8 cellular contexts compared by ENCODE assay signal in genomic region chr2:74472086-74472944, GRCh38. TPM values are rescaled to one million over a fixed set of nuclear protein-coding genes. Genes with fewer than 3 reads are reported as not detected.
DNase-seq lines count a peak whose midpoint lies in the region; ATAC-seq and TF ChIP-seq lines count a peak whose summit lies in the region.

MRPL53 (minus strand) TSS chr2:74472680; CDS start chr2:74472660, 20 bp downstream.

- TF ChIP-seq CTCF in A673 (conservative IDR thresholded peaks at IDR 0.05; ENCODE audit: low read depth, low read length) (no peak), WI38 (IDR thresholded peaks at IDR 0.05; ENCODE audit: low read depth, low read length) (no peak), mammary epithelial cell (conservative IDR thresholded peaks at IDR 0.05 in 1 of 2, IDR thresholded peaks at IDR 0.05 in 1 of 2; ENCODE audit: extremely low read depth in 1 of 2, insufficient read depth in 1 of 2, low read depth in 1 of 2, low read length in 2 of 2) (no peak), smooth muscle cell (IDR thresholded peaks at IDR 0.05; ENCODE audit: borderline replicate concordance, insufficient read depth, poor library complexity, severe bottlenecking) (no peak)

- 2% methylated on average over 39 of the region's 66 CpGs for WGBS in mammary epithelial cell (ENCODE audit: low coverage, missing lambda C conversion rate)
- 2% methylated on average over 65 of the region's 66 CpGs for WGBS in smooth muscle cell (ENCODE audit: low lambda C conversion rate)

- H3K79me2 ChIP-seq in mammary epithelial cell (ENCODE audit: insufficient read depth, low read length) (peaks cover 2% of the 10 kb centered on the region), smooth muscle cell (ENCODE audit: low read depth) (peaks cover 2% of the 10 kb centered on the region)

- intact Hi-C loops in A673 (cut with micrococcal nuclease; ENCODE audit: unreplicated experiment): no loop called here
- intact Hi-C loops in mammary epithelial cell (cut with micrococcal nuclease): loop anchor here (1.0 kb wide), 2 partner anchors 10 to 18 kb away; partner anchors contain the start of gene CCDC142

- POLR2A ChIA-PET in A673 (lab: Charles Lee; ENCODE audit: low non-redundant PET): no interaction called here

- peak; percentile 96 for DNase-seq in A673 (ENCODE audit: low spot score)
- peak; percentile 97 for DNase-seq in NCI-H2227 (lab: John Stamatoyannopoulos, UW; ENCODE audit: unreplicated experiment)
- DNase-seq in mammary epithelial cell: peak; percentile 89
- peak; percentile 80 for DNase-seq in iPS-NIHi7 (ENCODE audit: extremely low spot score)
- DNase-seq in smooth muscle cell (lab: John Stamatoyannopoulos, UW; ENCODE audit: unreplicated experiment): peak; percentile 63

- ATAC-seq in GM18861 (IDR thresholded peaks at IDR 0.05; ENCODE audit: unreplicated experiment) (peak; percentile 74), HG03095 (IDR thresholded peaks at IDR 0.05; ENCODE audit: unreplicated experiment) (peak; percentile 75)

- H3K9me3 ChIP-seq in A673 (ENCODE audit: low read depth, low read length, poor library complexity, severe bottlenecking) (no peaks in the 10 kb centered on the region), mammary epithelial cell (replicated peaks; ENCODE audit: insufficient read depth, low read length) (no peaks in the 10 kb centered on the region), smooth muscle cell (replicated peaks; ENCODE audit: low read depth) (no peaks in the 10 kb centered on the region)

- dilution Hi-C loops in mammary epithelial cell (cut with HindIII; ENCODE audit: low sequenced_read_pairs): loop anchor here (5.0 kb wide), 1 partner anchor 105 kb away; no protein-coding TSS in a partner anchor

- peak within 1 kb of the TSS; percentile 74 for H3K9ac ChIP-seq in mammary epithelial cell (ENCODE audit: insufficient read depth, low read length)
- peak within 1 kb of the TSS; percentile 70 for H3K9ac ChIP-seq in smooth muscle cell (ENCODE audit: low read depth)

- H3K27me3 ChIP-seq in A673 (replicated peaks; ENCODE audit: insufficient read depth, low read depth, low read length, poor library complexity) (no peaks in the 10 kb centered on the region), mammary epithelial cell (ENCODE audit: insufficient read depth, low read length) (no peaks in the 10 kb centered on the region), smooth muscle cell (ENCODE audit: low read depth) (no peaks in the 10 kb centered on the region)

- H3K4me3 ChIP-seq in A673 (ENCODE audit: low read depth, low read length, poor library complexity, severe bottlenecking): peak within 1 kb of the TSS; percentile 59
- peak within 1 kb of the TSS; percentile 74 for H3K4me3 ChIP-seq in WI38 (ENCODE audit: low read depth, low read length)
- peak within 1 kb of the TSS; percentile 52 to 79 (median 67) for H3K4me3 ChIP-seq in mammary epithelial cell (replicated peaks in 1 of 3; ENCODE audit: insufficient read depth in 1 of 3, low read depth in 2 of 3, low read length in 3 of 3)
- H3K4me3 ChIP-seq in smooth muscle cell: peak within 1 kb of the TSS; percentile 65

- H3K36me3 ChIP-seq in A673 (ENCODE audit: insufficient read depth, low read length, poor library complexity, severe bottlenecking) (peaks cover 11% of the 10 kb centered on the region), mammary epithelial cell (ENCODE audit: insufficient read depth, low read length) (peaks cover 2% of the 10 kb centered on the region), smooth muscle cell (ENCODE audit: low read depth) (no peaks in the 10 kb centered on the region)

- H3K4me1 ChIP-seq in A673 (ENCODE audit: insufficient read depth, low read length, poor library complexity, severe bottlenecking) (peaks cover 7% of the 10 kb centered on the region), mammary epithelial cell (ENCODE audit: insufficient read depth, low read length) (peaks cover 14% of the 10 kb centered on the region), smooth muscle cell (ENCODE audit: low read depth) (peaks cover 12% of the 10 kb centered on the region)

- peak within 1 kb of the TSS; percentile 97 for H3K4me2 ChIP-seq in mammary epithelial cell (ENCODE audit: insufficient read depth, low read depth, low read length)
- H3K4me2 ChIP-seq in smooth muscle cell: peak within 1 kb of the TSS; percentile 89

- in situ Hi-C loops in mammary epithelial cell (cut with MboI; ENCODE audit: low sequenced_read_pairs in 2 of 2): no loop called here

- CTCF ChIA-PET in A673 (lab: Charles Lee): interaction anchor here (1.0 kb wide), 1 partner anchor 11 kb away, joined by 5 read pairs; the partner anchor contains the start of genes CCDC142 and TTC31
- CTCF ChIA-PET in mammary epithelial cell (lab: Charles Lee; ENCODE audit: low non-redundant PET): interaction anchor here (0.6 to 0.9 kb wide), 2 partner anchors 10 to 117 kb away, joined by 3 to 5 read pairs; no protein-coding TSS in a partner anchor

- BruUV-seq in A673 (replicated peaks; lab: Mats Ljungman, UMichigan) (TSS peak; percentile 92), mammary epithelial cell (replicated peaks; lab: Mats Ljungman, UMichigan) (TSS peak; percentile 84)

- H3K27ac ChIP-seq in A673 (ENCODE audit: low read depth, low read length, poor library complexity, severe bottlenecking): peak within 1 kb of the TSS; percentile 88
- H3K27ac ChIP-seq in mammary epithelial cell (ENCODE audit: insufficient read depth, low read depth, low read length): peak within 1 kb of the TSS; percentile 85
- peak within 1 kb of the TSS; percentile 91 for H3K27ac ChIP-seq in smooth muscle cell (ENCODE audit: low read depth)

- H3F3A ChIP-seq in smooth muscle cell (ENCODE audit: low read depth): peaks cover 8% of the 10 kb centered on the region

- H2AFZ ChIP-seq in mammary epithelial cell (ENCODE audit: low read depth, low read length): peak within 1 kb of the TSS; percentile 93
- H2AFZ ChIP-seq in smooth muscle cell (ENCODE audit: low read depth): peak within 1 kb of the TSS; percentile 88

- H4K20me1 ChIP-seq in mammary epithelial cell (ENCODE audit: insufficient read depth, low read length): no peaks in the 10 kb centered on the region
- no peaks in the 10 kb centered on the region for H4K20me1 ChIP-seq in smooth muscle cell (ENCODE audit: low read depth)

RNA-seq across cellular contexts. Expression of gene MRPL53, which starts in this region (rescaled TPM):
- total RNA-seq in A673 (2021): 99.2 and 104 TPM in 2 replicates
- total RNA-seq in mammary epithelial cell: 10 to 100 TPM in 1 of 2 donors, 1 to 10 TPM in 1; 9.3 to 70.1 TPM
- polyA plus RNA-seq in mammary epithelial cell: 49.6 TPM
- polyA minus RNA-seq in mammary epithelial cell: 15.0 TPM
- total RNA-seq in smooth muscle cell: 12.0 and 18.2 TPM in 2 replicates
- polyA plus RNA-seq in smooth muscle cell: 76.8 and 85.4 TPM in 2 replicates

Comparison
In these comparisons a context has a peak if more than half of its experiments do, and no peak if none do; other contexts are left out.
1. Peak in every context shown above with its lines: DNase-seq, ATAC-seq, H3K4me3 ChIP-seq and H3K27ac ChIP-seq.